ENCODE assay signal across 10 cellular contexts in the genomic region with DNA sequence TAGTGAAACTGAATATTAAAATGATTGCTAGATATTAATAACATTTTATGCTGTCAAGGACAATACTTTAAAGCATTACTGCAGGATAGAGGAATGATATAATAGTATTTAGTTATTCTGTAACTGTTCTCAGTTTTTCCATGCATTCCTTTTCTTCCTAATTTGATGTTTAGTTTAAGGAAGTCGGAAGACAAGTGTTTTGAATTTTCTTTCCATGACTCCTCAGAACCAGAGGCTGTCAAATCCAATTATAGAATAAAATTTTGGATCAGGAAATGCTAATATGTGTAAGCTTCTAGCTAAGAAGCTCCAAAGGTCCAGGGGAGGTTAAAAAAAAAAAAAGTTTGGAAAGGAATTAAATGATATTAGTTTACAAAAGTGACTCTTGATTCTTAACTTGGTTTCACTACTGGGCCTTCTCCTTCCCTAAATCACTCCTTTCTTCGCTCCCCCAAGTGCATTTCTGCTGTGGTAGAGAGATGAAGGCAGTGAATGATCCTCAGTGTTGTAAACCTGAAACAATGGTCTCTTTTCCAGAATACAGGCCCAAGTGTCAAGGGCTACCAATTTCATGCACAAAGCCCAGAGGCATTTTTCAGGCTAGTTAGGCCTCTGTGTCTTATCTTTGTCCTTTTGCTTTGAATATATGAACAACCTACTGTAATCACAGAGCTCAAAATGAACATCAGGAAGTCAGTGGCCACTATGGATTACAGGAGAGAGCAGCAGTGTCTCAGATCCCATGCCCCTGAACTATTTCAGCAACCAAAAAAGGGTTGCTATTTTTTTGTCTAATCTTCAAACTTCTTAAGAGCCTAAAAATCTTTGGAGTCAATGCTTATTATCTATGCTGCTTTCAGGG. TPM values are rescaled to one million over a fixed set of nuclear protein-coding genes. Genes with fewer than 3 reads are reported as not detected.
DNase-seq lines count a peak whose midpoint lies in the region; ATAC-seq and FAIRE-seq lines count a peak whose summit lies in the region.
"Had no signal": no experiment of that assay in that cellular context is flagged by ENCODE, and none has a peak within 500 bp of the region (broad histone marks: within the 10 kb centered on the region; RNA-seq: fewer than 3 reads in every experiment).

No MANE protein-coding gene starts in this region.

- peaks cover 45% of the 10 kb centered on the region for H3K4me1 Mint-ChIP-seq in activated CD4-positive, alpha-beta T cell treated with anti-CD3 and anti-CD28 coated beads, Interleukin-2, amount 10 ng/mL, durations not matched to agents 24 days and 14 days
- peaks cover 61% of the 10 kb centered on the region for H3K4me1 Mint-ChIP-seq in activated naive CD8-positive, alpha-beta T cell treated with anti-CD3 and anti-CD28 coated beads for 36 hours

- ATAC-seq in GM18502 (IDR thresholded peaks at IDR 0.05; ENCODE audit: poor library complexity, unreplicated experiment) (no peak), HG02623 (IDR thresholded peaks at IDR 0.05; ENCODE audit: unreplicated experiment) (no peak)

- H3K27me3 Mint-ChIP-seq in activated CD4-positive, alpha-beta T cell treated with anti-CD3 and anti-CD28 coated beads, Interleukin-2, amount 10 ng/mL, durations not matched to agents 24 days and 14 days, result no peaks in the 10 kb centered on the region
- no peaks in the 10 kb centered on the region for H3K27me3 Mint-ChIP-seq in activated naive CD8-positive, alpha-beta T cell treated with anti-CD3 and anti-CD28 coated beads for 36 hours

- H3K36me3 Mint-ChIP-seq in activated CD4-positive, alpha-beta T cell treated with anti-CD3 and anti-CD28 coated beads, Interleukin-2, amount 10 ng/mL, durations not matched to agents 24 days and 14 days (ENCODE audit: low read depth), result peaks cover 45% of the 10 kb centered on the region
- H3K36me3 Mint-ChIP-seq in activated naive CD8-positive, alpha-beta T cell treated with anti-CD3 and anti-CD28 coated beads for 36 hours, result peaks cover 47% of the 10 kb centered on the region

- no peak overlapping the region for H3K4me3 Mint-ChIP-seq in activated CD4-positive, alpha-beta T cell treated with anti-CD3 and anti-CD28 coated beads, Interleukin-2, amount 10 ng/mL, durations not matched to agents 24 days and 14 days
- no peak overlapping the region for H3K4me3 Mint-ChIP-seq in activated naive CD8-positive, alpha-beta T cell treated with anti-CD3 and anti-CD28 coated beads for 36 hours

- H3K9me3 Mint-ChIP-seq in activated CD4-positive, alpha-beta T cell treated with anti-CD3 and anti-CD28 coated beads, Interleukin-2, amount 10 ng/mL, durations not matched to agents 24 days and 14 days, result no peaks in the 10 kb centered on the region
- H3K9me3 Mint-ChIP-seq in activated naive CD8-positive, alpha-beta T cell treated with anti-CD3 and anti-CD28 coated beads for 36 hours, result no peaks in the 10 kb centered on the region

- FAIRE-seq in islet of Langerhans (lab: Jason Lieb, UNC), result peak; percentile 65

- DNase-seq in activated CD4-positive, alpha-beta T cell treated with anti-CD3 and anti-CD28 coated beads, Interleukin-2, amount 10 ng/mL, durations not matched to agents 24 days and 14 days, result no peak
- no peak for DNase-seq in activated CD4-positive, alpha-beta T cell treated with anti-CD3 and anti-CD28 coated beads for 4 hours
- DNase-seq in activated naive CD8-positive, alpha-beta T cell treated with anti-CD3 and anti-CD28 coated beads for 36 hours, result no peak
- DNase-seq in substantia nigra (lab: John Stamatoyannopoulos, UW) (peak in 3 of 49 donors; percentile 15 to 44 (median 42)), NCI-H187 (lab: John Stamatoyannopoulos, UW) (no peak)
- DNase-seq: AML-193, cerebellar nuclear complex had no signal

- intact Hi-C loops in activated CD4-positive, alpha-beta T cell treated with anti-CD3 and anti-CD28 coated beads, Interleukin-2, amount 10 ng/mL, durations not matched to agents 24 days and 14 days (cut with micrococcal nuclease), result loop anchor here (1.0 kb wide), 1 partner anchor 8 kb away; no protein-coding TSS in a partner anchor

- H3K27ac ChIP-seq in substantia nigra (ENCODE audit: low read depth, low read length, poor library complexity, severe bottlenecking), result peak overlapping the region; percentile 88

- peak overlapping the region; percentile 41 for H3K27ac Mint-ChIP-seq in activated CD4-positive, alpha-beta T cell treated with anti-CD3 and anti-CD28 coated beads, Interleukin-2, amount 10 ng/mL, durations not matched to agents 24 days and 14 days
- peak overlapping the region; percentile 52 for H3K27ac Mint-ChIP-seq in activated naive CD8-positive, alpha-beta T cell treated with anti-CD3 and anti-CD28 coated beads for 36 hours

RNA-seq across cellular contexts. Expression of gene ADSS2, which starts 6.2 kb away (rescaled TPM):
- 74.6 and 77.1 TPM in 2 replicates for total RNA-seq in activated CD4-positive, alpha-beta T cell treated with anti-CD3 and anti-CD28 coated beads, Interleukin-2, amount 10 ng/mL, durations not matched to agents 24 days and 14 days
- 10 to 100 TPM; 66.1 to 67.8 TPM for total RNA-seq in activated naive CD8-positive, alpha-beta T cell treated with anti-CD3 and anti-CD28 coated beads for 36 hours

RNA-seq across cellular contexts. Expression of gene CATSPERE, which starts 15.5 kb away (rescaled TPM):
- total RNA-seq in activated CD4-positive, alpha-beta T cell treated with anti-CD3 and anti-CD28 coated beads, Interleukin-2, amount 10 ng/mL, durations not matched to agents 24 days and 14 days, result 0.14 TPM in 1 of 2 replicates, not detected in the other
- total RNA-seq in activated naive CD8-positive, alpha-beta T cell treated with anti-CD3 and anti-CD28 coated beads for 36 hours, result under 1 TPM; 0.38 to 0.45 TPM
